Comparison of ENCODE assay signal across 8 cellular contexts in genomic region chr7:2687881-2688318, GRCh38. TPM values are rescaled to one million over a fixed set of nuclear protein-coding genes. Genes with fewer than 3 reads are reported as not detected.
A peak's percentile ranks its signal among the peaks of the same experiment; 100 is the strongest.
DNase-seq lines count a peak whose midpoint lies in the region; ATAC-seq and TF ChIP-seq lines count a peak whose summit lies in the region.

Gene AMZ1, plus strand, starts transcription at chr7:2688202. Its CDS starts 12,250 bp downstream, at chr7:2700452.

- intact Hi-C loops in breast epithelium (cut with DNase I; ENCODE audit: low total_unique reads), result loop anchor here (10.0 kb wide), 1 partner anchor 213 kb away; the partner anchor contains the start of gene GRIFIN
- intact Hi-C loops in lower lobe of right lung (cut with DNase I), result no loop called here
- intact Hi-C loops in prostate gland (cut with DNase I), result no loop called here
- intact Hi-C loops in activated naive CD4-positive, alpha-beta T cell treated with anti-CD3 and anti-CD28 coated beads for 36 hours (cut with micrococcal nuclease), result loop anchor here (5.0 kb wide), 1 partner anchor 81 kb away; no protein-coding TSS in a partner anchor

- peak; percentile 14 to 46 for ATAC-seq in lower lobe of right lung
- no peak for ATAC-seq in HG03520 (IDR thresholded peaks at IDR 0.05; ENCODE audit: unreplicated experiment)
- no peak for ATAC-seq in GM18498 (IDR thresholded peaks at IDR 0.05; ENCODE audit: unreplicated experiment)

- 14% methylated on average over 9 of the region's 41 CpGs for WGBS in prostate gland

- no peak within 1 kb of the TSS for H3K4me3 Mint-ChIP-seq in activated naive CD4-positive, alpha-beta T cell treated with anti-CD3 and anti-CD28 coated beads for 36 hours

- no peaks in the 10 kb centered on the region for H3K79me2 ChIP-seq in ACC112 (ENCODE audit: control insufficient read depth, insufficient read depth, low read length, unreplicated experiment)

- H3K36me3 Mint-ChIP-seq in activated naive CD4-positive, alpha-beta T cell treated with anti-CD3 and anti-CD28 coated beads for 36 hours (ENCODE audit: low read depth), result no peaks in the 10 kb centered on the region

- H3K36me3 ChIP-seq in ACC112 (ENCODE audit: insufficient read depth, low read length) (no peaks in the 10 kb centered on the region), H7 (replicated peaks; ENCODE audit: control insufficient read depth, insufficient read depth, low read length) (no peaks in the 10 kb centered on the region), breast epithelium (no peaks in the 10 kb centered on the region), lower lobe of right lung (no peaks in the 10 kb centered on the region), prostate gland (no peaks in the 10 kb centered on the region)

- TF ChIP-seq CTCF in breast epithelium (IDR thresholded peaks at IDR 0.05) (no peak), lower lobe of right lung (IDR thresholded peaks at IDR 0.05) (no peak), prostate gland (IDR thresholded peaks at IDR 0.05) (no peak)

- H3K27ac Mint-ChIP-seq in activated naive CD4-positive, alpha-beta T cell treated with anti-CD3 and anti-CD28 coated beads for 36 hours, result no peak within 1 kb of the TSS

- CTCF ChIA-PET in activated naive CD4-positive, alpha-beta T cell treated with anti-CD3 and anti-CD28 coated beads for 36 hours (lab: Charles Lee), result no interaction called here

- peaks cover 27% of the 10 kb centered on the region for H3K27me3 ChIP-seq in ACC112 (ENCODE audit: insufficient read depth, low read length)
- peaks cover 25% of the 10 kb centered on the region for H3K27me3 ChIP-seq in H7 (ENCODE audit: control insufficient read depth, insufficient read depth, low read length)
- H3K27me3 ChIP-seq in breast epithelium, result peaks cover 6 to 35% of the 10 kb centered on the region in 2 donors
- peaks cover 50% of the 10 kb centered on the region for H3K27me3 ChIP-seq in lower lobe of right lung (ENCODE audit: low read depth)
- H3K27me3 ChIP-seq in prostate gland (replicated peaks; ENCODE audit: insufficient read depth), result peaks cover 8% of the 10 kb centered on the region

- TF ChIP-seq POLR2A in breast epithelium (IDR thresholded peaks at IDR 0.05) (no peak), prostate gland (IDR thresholded peaks at IDR 0.05) (no peak)

- H3K4me1 Mint-ChIP-seq in activated naive CD4-positive, alpha-beta T cell treated with anti-CD3 and anti-CD28 coated beads for 36 hours (ENCODE audit: low read depth), result peaks cover 8% of the 10 kb centered on the region

- H3K4me3 ChIP-seq in ACC112 (ENCODE audit: low read depth, low read length) (peak within 1 kb of the TSS; percentile 61), H7 (ENCODE audit: insufficient read depth, low read depth, low read length) (peak within 1 kb of the TSS; percentile 37), breast epithelium (peak within 1 kb of the TSS; percentile 10 to 67 (median 38)), lower lobe of right lung (peak within 1 kb of the TSS; percentile 19), prostate gland (peak within 1 kb of the TSS in 1 of 2 donors; percentile 28)

- peaks cover 4% of the 10 kb centered on the region for H3K4me1 ChIP-seq in ACC112 (ENCODE audit: control insufficient read depth, insufficient read depth, low read length, unreplicated experiment)
- peaks cover 0 to 7% of the 10 kb centered on the region in 2 donors for H3K4me1 ChIP-seq in breast epithelium
- peaks cover 20% of the 10 kb centered on the region for H3K4me1 ChIP-seq in lower lobe of right lung
- H3K4me1 ChIP-seq in prostate gland (replicated peaks), result no peaks in the 10 kb centered on the region

- H3K27ac ChIP-seq in ACC112 (ENCODE audit: low read depth, low read length) (no peak within 1 kb of the TSS), breast epithelium (no peak within 1 kb of the TSS), lower lobe of right lung (no peak within 1 kb of the TSS), prostate gland (no peak within 1 kb of the TSS)

- DNase-seq in H7 (peak; percentile 89), breast epithelium (ENCODE audit: low spot score in 2 of 2) (no peak), lower lobe of right lung (no peak), prostate gland (ENCODE audit: low spot score) (no peak)
- DNase-seq in activated naive CD4-positive, alpha-beta T cell treated with anti-CD3 and anti-CD28 coated beads for 36 hours, result no peak

- no peak within 1 kb of the TSS for H2AFZ ChIP-seq in ACC112 (ENCODE audit: low read length, unreplicated experiment)

- H3K9me3 ChIP-seq in breast epithelium (no peaks in the 10 kb centered on the region), lower lobe of right lung (no peaks in the 10 kb centered on the region), prostate gland (no peaks in the 10 kb centered on the region)

- peaks cover 29% of the 10 kb centered on the region for H3K27me3 Mint-ChIP-seq in activated naive CD4-positive, alpha-beta T cell treated with anti-CD3 and anti-CD28 coated beads for 36 hours (ENCODE audit: low read depth)

- H3K9me3 Mint-ChIP-seq in activated naive CD4-positive, alpha-beta T cell treated with anti-CD3 and anti-CD28 coated beads for 36 hours, result no peaks in the 10 kb centered on the region

RNA-seq across cellular contexts. Expression of gene AMZ1, which starts in this region (rescaled TPM):
- 0.07 TPM in 1 of 2 replicates, not detected in the other for total RNA-seq in H7 (2014; rRNA removed; shearing (Covaris generic))
- total RNA-seq in breast epithelium, result under 1 TPM; 0.16 to 0.88 (median 0.33) TPM
- total RNA-seq in lower lobe of right lung, result 0.47 TPM
- under 1 TPM in 1 of 2 donors, not detected in 1; 0.62 TPM for total RNA-seq in prostate gland
- total RNA-seq in activated naive CD4-positive, alpha-beta T cell treated with anti-CD3 and anti-CD28 coated beads for 36 hours, result under 1 TPM; 0.36 to 0.47 TPM

Comparison
In these comparisons a context has a peak if more than half of its experiments do, and no peak if none do; other contexts are left out.
1. Peak in DNase-seq and H3K4me3 ChIP-seq in H7; RNA of the gene not detected or under 1 TPM.
2. Peak in ATAC-seq and H3K4me3 ChIP-seq in lower lobe of right lung; RNA of the gene not detected or under 1 TPM.
3. intact Hi-C loops: an anchor here in breast epithelium (10.0 kb wide) and activated naive CD4-positive, alpha-beta T cell treated with anti-CD3 and anti-CD28 coated beads for 36 hours (5.0 kb wide); none called in lower lobe of right lung and prostate gland.